ENCODE assay signal across 17 cellular contexts in the genomic region with DNA sequence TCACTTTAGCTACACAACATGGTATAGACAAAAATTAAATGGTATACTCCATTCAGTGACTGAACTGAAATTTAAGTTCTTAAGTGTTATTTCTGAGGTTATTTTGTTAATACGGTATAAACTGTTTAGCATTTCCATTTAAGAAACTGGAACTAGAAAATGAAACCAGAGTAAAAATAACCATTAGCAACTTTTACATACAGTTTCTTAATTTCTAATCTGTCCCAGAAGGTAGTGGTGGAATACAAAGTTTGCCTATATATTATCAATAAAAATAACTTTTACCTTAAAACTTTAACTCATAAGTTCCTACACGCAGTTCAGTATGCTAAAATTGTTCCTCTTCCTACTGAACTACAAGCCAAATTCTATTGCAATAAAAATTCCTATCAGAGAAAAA.
A peak's percentile ranks its signal among the peaks of the same experiment; 100 is the strongest.
DNase-seq lines count a peak whose midpoint lies in the region; ATAC-seq lines count a peak whose summit lies in the region.
"Had no signal": no experiment of that assay in that cellular context is flagged by ENCODE, and none has a peak within 500 bp of the region (broad histone marks: within the 10 kb centered on the region; RNA-seq: fewer than 3 reads in every experiment).

No MANE protein-coding gene starts in this region.

- H3K27me3 ChIP-seq in adipocyte (replicated peaks; ENCODE audit: control insufficient read depth, insufficient read depth, low read length): no peaks in the 10 kb centered on the region
- H3K27me3 ChIP-seq: BLaER1, hepatocyte had no signal

- H3K9me3 ChIP-seq in adipocyte (ENCODE audit: control insufficient read depth, low read length): no peaks in the 10 kb centered on the region

- peaks cover 61% of the 10 kb centered on the region for H3K4me1 ChIP-seq in adipocyte (ENCODE audit: control insufficient read depth, insufficient read depth, low read length)
- H3K4me1 ChIP-seq: BLaER1 had no signal

- H3K4me3 ChIP-seq in GM08714 (ENCODE audit: low read length) (0 out of 2 replicates have a peak overlapping the region, but pooled peaks have one; percentile 44), adipocyte (ENCODE audit: low read length) (peak overlapping the region; percentile 70)
- H3K4me3 ChIP-seq: BLaER1, hepatocyte had no signal

- H3K36me3 ChIP-seq in adipocyte (ENCODE audit: control insufficient read depth, insufficient read depth, low read length, severe bottlenecking): peaks cover 35% of the 10 kb centered on the region

- peak overlapping the region; percentile 70 for H3K9ac ChIP-seq in adipocyte (ENCODE audit: low read length)
- H3K9ac ChIP-seq: BLaER1 had no signal

- ATAC-seq in GM19372 (IDR thresholded peaks at IDR 0.05; ENCODE audit: low read depth, unreplicated experiment) (peak; percentile 50), HG03280 (IDR thresholded peaks at IDR 0.05; ENCODE audit: unreplicated experiment) (peak; percentile 49), GM18520 (IDR thresholded peaks at IDR 0.05; ENCODE audit: unreplicated experiment) (no peak)

- DNase-seq in adipocyte (ENCODE audit: low read depth) (no peak), NCI-H748 (lab: John Stamatoyannopoulos, UW; ENCODE audit: unreplicated experiment) (no peak), dedifferentiated amniotic fluid mesenchymal stem cell (ENCODE audit: extremely low spot score) (no peak), NCI-H146 (lab: John Stamatoyannopoulos, UW) (no peak)
- DNase-seq: activated CD4-positive, alpha-beta memory T cell treated with anti-CD3 and anti-CD28 coated beads for 36 hours; activated naive CD8-positive, alpha-beta T cell treated with anti-CD3 and anti-CD28 coated beads, Interleukin-2, amount 10 ng/mL, durations not matched to agents 7 days and 5 days; effector CD8-positive, alpha-beta T cell; mesendoderm; NCI-H1092; NCI-H748 treated with DMSO at 0.1 percent for 48 hours; posterior cingulate gyrus had no signal
